8 cellular contexts compared by ENCODE assay signal in the genomic region with DNA sequence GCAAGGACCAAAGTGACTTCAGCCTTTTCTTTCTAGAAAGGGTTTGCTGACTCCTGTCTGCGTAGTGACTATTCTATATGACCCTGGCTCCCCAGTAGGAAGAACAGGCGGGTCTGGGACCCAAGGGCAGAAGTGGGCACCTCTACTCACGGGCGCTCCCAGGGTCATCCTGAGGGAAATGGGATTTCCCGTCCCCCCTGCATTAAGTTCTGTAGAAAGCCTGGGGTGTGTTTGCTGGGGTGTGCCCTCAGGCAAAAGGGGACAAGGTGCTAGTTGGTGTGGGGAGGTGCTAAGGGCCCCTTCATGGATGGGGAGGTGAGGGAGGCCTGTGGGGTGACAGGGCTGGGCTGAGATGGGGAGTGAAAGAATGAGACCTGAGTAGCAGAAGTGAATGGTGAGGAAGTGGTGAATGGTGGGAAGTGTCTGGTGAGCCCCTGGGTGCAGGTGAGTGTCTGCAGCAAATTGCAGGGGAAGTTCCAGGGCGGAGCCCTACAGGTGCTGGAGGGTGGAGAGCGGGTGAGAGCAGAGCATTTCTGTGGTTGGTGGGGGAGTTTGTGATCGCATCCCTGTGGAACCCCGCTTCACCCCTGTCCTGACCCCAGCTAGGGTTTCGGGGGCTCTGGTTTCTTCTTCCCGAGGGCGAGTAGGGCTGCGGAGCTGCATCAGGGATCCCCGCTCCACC. TPM values are rescaled to one million over a fixed set of nuclear protein-coding genes. Genes with fewer than 3 reads are reported as not detected.
DNase-seq lines count a peak whose midpoint lies in the region; ATAC-seq and TF ChIP-seq lines count a peak whose summit lies in the region.

No MANE protein-coding gene starts in this region.

- TF ChIP-seq CTCF in CD14-positive monocyte (IDR thresholded peaks at IDR 0.05) = no peak
- TF ChIP-seq CTCF in natural killer cell (IDR thresholded peaks at IDR 0.05) = no peak

- H3K27ac Mint-ChIP-seq in CD14-positive monocyte (peak overlapping the region in 1 of 7 donors; percentile 42), natural killer cell (peak overlapping the region; percentile 80 to 95)
- peak overlapping the region; percentile 63 for H3K27ac Mint-ChIP-seq in central memory CD8-positive, alpha-beta T cell (ENCODE audit: low read depth)

- DNase-seq in CD14-positive monocyte (ENCODE audit: low spot score) (no peak), NCI-H748 treated with DMSO at 0.1 percent for 48 hours (lab: John Stamatoyannopoulos, UW) (peak; percentile 26), natural killer cell (no peak), GOT3 (lab: John Stamatoyannopoulos, UW) (no peak), HUDEP-2 (lab: John Stamatoyannopoulos, UW; ENCODE audit: unreplicated experiment in 76 of 76) (no peak), NCI-H2171 (lab: John Stamatoyannopoulos, UW) (no peak)
- DNase-seq in central memory CD8-positive, alpha-beta T cell (ENCODE audit: low spot score in 2 of 2) = peak; percentile 46 to 60

- H3K4me1 Mint-ChIP-seq in CD14-positive monocyte (peaks cover 16% of the 10 kb centered on the region), natural killer cell (peaks cover 25 to 56% of the 10 kb centered on the region in 2 donors)
- H3K4me1 Mint-ChIP-seq in central memory CD8-positive, alpha-beta T cell = peaks cover 40% of the 10 kb centered on the region

- intact Hi-C loops in CD14-positive monocyte (cut with micrococcal nuclease) (no loop called here), natural killer cell (cut with micrococcal nuclease) (loop anchor here (2.0 to 5.0 kb wide), 2 partner anchors 42 to 63 kb away; a partner anchor contains a TSS)

- ATAC-seq in GM21528 (IDR thresholded peaks at IDR 0.05; ENCODE audit: low FRiP score, unreplicated experiment) (peak; percentile 28), natural killer cell (peak; percentile 11 to 30 (median 23))
- ATAC-seq in central memory CD8-positive, alpha-beta T cell (replicated peaks; ENCODE audit: extremely low read depth, poor library complexity, severe bottlenecking) = peak; percentile 73

- H3K27me3 Mint-ChIP-seq in CD14-positive monocyte (ENCODE audit: low read depth in 3 of 3) (peaks cover 45 to 61% (median 52%) of the 10 kb centered on the region in 3 donors), natural killer cell (ENCODE audit: low read depth in 2 of 2) (peaks cover 14 to 19% of the 10 kb centered on the region in 2 donors)
- H3K27me3 Mint-ChIP-seq in central memory CD8-positive, alpha-beta T cell = peaks cover 22% of the 10 kb centered on the region

- H3K9me3 Mint-ChIP-seq in CD14-positive monocyte (peaks cover 0 to 6% (median 0%) of the 10 kb centered on the region in 7 donors), natural killer cell (no peaks in the 10 kb centered on the region)
- H3K9me3 Mint-ChIP-seq in central memory CD8-positive, alpha-beta T cell = no peaks in the 10 kb centered on the region

- peak overlapping the region; percentile 88 to 94 for H3K4me3 Mint-ChIP-seq in CD14-positive monocyte
- peak overlapping the region; percentile 72 for H3K4me3 Mint-ChIP-seq in central memory CD8-positive, alpha-beta T cell
- H3K4me3 Mint-ChIP-seq in natural killer cell = peak overlapping the region; percentile 90

- no peaks in the 10 kb centered on the region for H3K36me3 Mint-ChIP-seq in CD14-positive monocyte
- peaks cover 4% of the 10 kb centered on the region for H3K36me3 Mint-ChIP-seq in central memory CD8-positive, alpha-beta T cell (ENCODE audit: insufficient read depth)
- no peaks in the 10 kb centered on the region for H3K36me3 Mint-ChIP-seq in natural killer cell

RNA-seq across cellular contexts. Expression of a gene that starts 21.1 kb away (rescaled TPM):
- polyA plus RNA-seq in CD14-positive monocyte = not detected
- not detected for total RNA-seq in natural killer cell

RNA-seq across cellular contexts. Expression of a gene that starts 40.5 kb away (rescaled TPM):
- under 1 TPM; 0.06 to 0.09 TPM for polyA plus RNA-seq in CD14-positive monocyte
- under 1 TPM in 2 of 3 donors, not detected in 1; 0.18 to 0.23 TPM for total RNA-seq in natural killer cell

Comparison
In these comparisons a context has a peak if more than half of its experiments do, and no peak if none do; other contexts are left out.
1. DNase-seq: peak in NCI-H748 treated with DMSO at 0.1 percent for 48 hours (single experiment) and central memory CD8-positive, alpha-beta T cell (2 of 2); none in CD14-positive monocyte (single experiment), natural killer cell (single experiment), GOT3 (single experiment), HUDEP-2 (0 of 76) and NCI-H2171 (single experiment).
2. ATAC-seq: peak in every context shown above with its lines; median percentile 73 in central memory CD8-positive, alpha-beta T cell; 28 in GM21528; 23 in natural killer cell.
3. Peak in every context shown above with its lines, with median percentiles within 50 percentile points of each other: H3K4me3 Mint-ChIP-seq.